Comparison of ENCODE assay signal across 1 cellular context in the genomic region with DNA sequence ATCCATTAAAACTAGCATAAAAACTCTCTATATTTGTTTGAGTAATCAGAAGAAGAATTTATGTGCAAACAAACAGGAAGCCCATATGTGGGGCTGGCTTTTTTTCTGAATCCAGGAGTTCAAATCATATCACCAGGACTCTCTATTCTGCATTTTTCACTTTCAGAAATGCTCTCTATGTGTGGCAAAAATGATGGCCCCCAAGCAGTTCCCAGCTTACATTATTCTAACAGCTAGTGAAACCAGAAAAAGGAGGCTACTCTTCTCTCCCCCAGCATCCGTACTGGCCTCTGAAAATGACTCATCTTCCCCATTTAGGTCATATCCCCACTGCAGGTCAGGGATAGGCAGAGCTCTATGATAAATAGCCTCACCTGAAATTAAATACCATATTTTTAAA.
TF ChIP-seq lines count a peak whose summit lies in the region.

No MANE protein-coding gene starts in this region.

TF ChIP-seq in GM12878, 131 proteins besides CTCF, POLR2A, EP300 and RAD21 (continued from another document and continues in another):
- TF ChIP-seq, protein P1, sequence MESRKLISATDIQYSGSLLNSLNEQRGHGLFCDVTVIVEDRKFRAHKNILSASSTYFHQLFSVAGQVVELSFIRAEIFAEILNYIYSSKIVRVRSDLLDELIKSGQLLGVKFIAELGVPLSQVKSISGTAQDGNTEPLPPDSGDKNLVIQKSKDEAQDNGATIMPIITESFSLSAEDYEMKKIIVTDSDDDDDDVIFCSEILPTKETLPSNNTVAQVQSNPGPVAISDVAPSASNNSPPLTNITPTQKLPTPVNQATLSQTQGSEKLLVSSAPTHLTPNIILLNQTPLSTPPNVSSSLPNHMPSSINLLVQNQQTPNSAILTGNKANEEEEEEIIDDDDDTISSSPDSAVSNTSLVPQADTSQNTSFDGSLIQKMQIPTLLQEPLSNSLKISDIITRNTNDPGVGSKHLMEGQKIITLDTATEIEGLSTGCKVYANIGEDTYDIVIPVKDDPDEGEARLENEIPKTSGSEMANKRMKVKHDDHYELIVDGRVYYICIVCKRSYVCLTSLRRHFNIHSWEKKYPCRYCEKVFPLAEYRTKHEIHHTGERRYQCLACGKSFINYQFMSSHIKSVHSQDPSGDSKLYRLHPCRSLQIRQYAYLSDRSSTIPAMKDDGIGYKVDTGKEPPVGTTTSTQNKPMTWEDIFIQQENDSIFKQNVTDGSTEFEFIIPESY (IDR thresholded peaks at IDR 0.05), result no peak
- TF ChIP-seq MXI1 (IDR thresholded peaks at IDR 0.05; ENCODE audit: low read depth, low read length), result no peak
- TF ChIP-seq SMAD5 (IDR thresholded peaks at IDR 0.05; ENCODE audit: low read depth), result no peak
- TF ChIP-seq, protein P2, sequence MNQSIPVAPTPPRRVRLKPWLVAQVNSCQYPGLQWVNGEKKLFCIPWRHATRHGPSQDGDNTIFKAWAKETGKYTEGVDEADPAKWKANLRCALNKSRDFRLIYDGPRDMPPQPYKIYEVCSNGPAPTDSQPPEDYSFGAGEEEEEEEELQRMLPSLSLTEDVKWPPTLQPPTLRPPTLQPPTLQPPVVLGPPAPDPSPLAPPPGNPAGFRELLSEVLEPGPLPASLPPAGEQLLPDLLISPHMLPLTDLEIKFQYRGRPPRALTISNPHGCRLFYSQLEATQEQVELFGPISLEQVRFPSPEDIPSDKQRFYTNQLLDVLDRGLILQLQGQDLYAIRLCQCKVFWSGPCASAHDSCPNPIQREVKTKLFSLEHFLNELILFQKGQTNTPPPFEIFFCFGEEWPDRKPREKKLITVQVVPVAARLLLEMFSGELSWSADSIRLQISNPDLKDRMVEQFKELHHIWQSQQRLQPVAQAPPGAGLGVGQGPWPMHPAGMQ (IDR thresholded peaks at IDR 0.05; ENCODE audit: borderline replicate concordance), result no peak
- TF ChIP-seq TCF7 (IDR thresholded peaks at IDR 0.05; ENCODE audit: borderline replicate concordance), result no peak
- TF ChIP-seq NFIC (IDR thresholded peaks at IDR 0.05; ENCODE audit: low read depth, low read length), result peak; percentile 94
- no peak for TF ChIP-seq RAD51 (IDR thresholded peaks at IDR 0.05)
- TF ChIP-seq SPI1 (IDR thresholded peaks at IDR 0.05; ENCODE audit: borderline replicate concordance, insufficient read depth, low read depth, low read length), result 0 out of 2 replicates have a peak, but pooled peaks have one; percentile 38
- TF ChIP-seq ASH2L (IDR thresholded peaks at IDR 0.05; ENCODE audit: borderline replicate concordance, low read depth), result no peak
- TF ChIP-seq CREB1 (IDR thresholded peaks at IDR 0.05; ENCODE audit: low read depth), result peak; percentile 61; the same call in 1 of the 2 replicates
- TF ChIP-seq IKZF1 (conservative IDR thresholded peaks at IDR 0.05), result peak; percentile 76; the same call in 1 of the 2 replicates
- TF ChIP-seq ZNF274 (IDR thresholded peaks at IDR 0.05; ENCODE audit: insufficient read depth, insufficient read length), result no peak
- TF ChIP-seq LARP7 (IDR thresholded peaks at IDR 0.05), result no peak
- no peak for TF ChIP-seq POLR2AphosphoS2 (IDR thresholded peaks at IDR 0.05; ENCODE audit: low read depth, low read length)
- TF ChIP-seq NR2F1 (conservative IDR thresholded peaks at IDR 0.05), result peak; percentile 75
- TF ChIP-seq, protein P3, sequence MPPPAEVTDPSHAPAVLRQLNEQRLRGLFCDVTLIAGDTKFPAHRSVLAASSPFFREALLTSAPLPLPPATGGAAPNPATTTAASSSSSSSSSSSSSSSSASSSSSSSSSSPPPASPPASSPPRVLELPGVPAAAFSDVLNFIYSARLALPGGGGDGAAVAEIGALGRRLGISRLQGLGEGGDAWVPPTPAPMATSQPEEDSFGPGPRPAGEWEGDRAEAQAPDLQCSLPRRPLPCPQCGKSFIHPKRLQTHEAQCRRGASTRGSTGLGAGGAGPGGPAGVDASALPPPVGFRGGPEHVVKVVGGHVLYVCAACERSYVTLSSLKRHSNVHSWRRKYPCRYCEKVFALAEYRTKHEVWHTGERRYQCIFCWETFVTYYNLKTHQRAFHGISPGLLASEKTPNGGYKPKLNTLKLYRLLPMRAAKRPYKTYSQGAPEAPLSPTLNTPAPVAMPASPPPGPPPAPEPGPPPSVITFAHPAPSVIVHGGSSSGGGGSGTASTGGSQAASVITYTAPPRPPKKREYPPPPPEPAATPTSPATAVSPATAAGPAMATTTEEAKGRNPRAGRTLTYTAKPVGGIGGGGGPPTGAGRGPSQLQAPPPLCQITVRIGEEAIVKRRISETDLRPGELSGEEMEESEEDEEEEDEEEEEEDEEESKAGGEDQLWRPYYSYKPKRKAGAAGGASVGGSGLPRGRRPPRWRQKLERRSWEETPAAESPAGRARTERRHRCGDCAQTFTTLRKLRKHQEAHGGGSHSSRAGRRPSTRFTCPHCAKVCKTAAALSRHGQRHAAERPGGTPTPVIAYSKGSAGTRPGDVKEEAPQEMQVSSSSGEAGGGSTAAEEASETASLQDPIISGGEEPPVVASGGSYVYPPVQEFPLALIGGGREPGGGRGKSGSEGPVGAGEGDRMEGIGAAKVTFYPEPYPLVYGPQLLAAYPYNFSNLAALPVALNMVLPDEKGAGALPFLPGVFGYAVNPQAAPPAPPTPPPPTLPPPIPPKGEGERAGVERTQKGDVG (CRISPR knock-in tag; IDR thresholded peaks at IDR 0.05), result no peak
- TF ChIP-seq, protein P4, sequence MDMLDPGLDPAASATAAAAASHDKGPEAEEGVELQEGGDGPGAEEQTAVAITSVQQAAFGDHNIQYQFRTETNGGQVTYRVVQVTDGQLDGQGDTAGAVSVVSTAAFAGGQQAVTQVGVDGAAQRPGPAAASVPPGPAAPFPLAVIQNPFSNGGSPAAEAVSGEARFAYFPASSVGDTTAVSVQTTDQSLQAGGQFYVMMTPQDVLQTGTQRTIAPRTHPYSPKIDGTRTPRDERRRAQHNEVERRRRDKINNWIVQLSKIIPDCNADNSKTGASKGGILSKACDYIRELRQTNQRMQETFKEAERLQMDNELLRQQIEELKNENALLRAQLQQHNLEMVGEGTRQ (IDR thresholded peaks at IDR 0.05; ENCODE audit: borderline replicate concordance, low read depth, low read length), result no peak
- TF ChIP-seq ZNF24 (IDR thresholded peaks at IDR 0.05), result peak; percentile 95
- TF ChIP-seq CBX3 (IDR thresholded peaks at IDR 0.05; ENCODE audit: borderline replicate concordance, low read depth), result no peak
- peak; percentile 71; the same call in 1 of the 2 replicates for TF ChIP-seq CREM (IDR thresholded peaks at IDR 0.05; ENCODE audit: low read depth)
- TF ChIP-seq MTA3 (IDR thresholded peaks at IDR 0.05; ENCODE audit: borderline replicate concordance, low read length), result peak; percentile 90; the same call in 1 of the 2 replicates
- TF ChIP-seq ZZZ3 (IDR thresholded peaks at IDR 0.05; ENCODE audit: control insufficient read depth, insufficient read length, low read depth), result no peak
- no peak for TF ChIP-seq SUPT20H (IDR thresholded peaks at IDR 0.05; ENCODE audit: borderline replicate concordance, control insufficient read depth, low read depth, low read length)
- no peak for TF ChIP-seq SMC3 (IDR thresholded peaks at IDR 0.05; ENCODE audit: borderline replicate concordance, low read length)
- TF ChIP-seq RELA (IDR thresholded peaks at IDR 0.05; ENCODE audit: borderline replicate concordance, partially characterized antibody), result no peak
- TF ChIP-seq BMI1 (IDR thresholded peaks at IDR 0.05; ENCODE audit: borderline replicate concordance), result no peak
- no peak for TF ChIP-seq RBBP5 (conservative IDR thresholded peaks at IDR 0.05)
- TF ChIP-seq ZBTB40 (IDR thresholded peaks at IDR 0.05; ENCODE audit: borderline replicate concordance), result no peak
- TF ChIP-seq ELK1 (IDR thresholded peaks at IDR 0.05; ENCODE audit: low read depth, low read length), result peak; percentile 68; the same call in 1 of the 2 replicates
- no peak for TF ChIP-seq SIX5 (IDR thresholded peaks at IDR 0.05; ENCODE audit: low read depth, low read length, severe bottlenecking)
- no peak for TF ChIP-seq KAT2A (conservative IDR thresholded peaks at IDR 0.05; ENCODE audit: control insufficient read depth, low read depth, low read length)
- peak; percentile 51; the same call in 1 of the 2 replicates for TF ChIP-seq TBL1XR1 (IDR thresholded peaks at IDR 0.05; ENCODE audit: low read depth, low read length)
- TF ChIP-seq CHD1 (IDR thresholded peaks at IDR 0.05; ENCODE audit: low read depth, low read length), result no peak
- no peak for TF ChIP-seq KLF5 (IDR thresholded peaks at IDR 0.05; ENCODE audit: partially characterized antibody)
- TF ChIP-seq ZNF687 (IDR thresholded peaks at IDR 0.05), result no peak
- TF ChIP-seq RB1 (IDR thresholded peaks at IDR 0.05; ENCODE audit: borderline replicate concordance), result no peak
- peak in 1 of 2 experiments; percentile 72; a peak in 1 of 3 replicates for TF ChIP-seq EGR1 (IDR thresholded peaks at IDR 0.05; ENCODE audit: borderline replicate concordance in 1 of 2, low read depth in 2 of 2, low read length in 2 of 2)
- TF ChIP-seq HCFC1 (IDR thresholded peaks at IDR 0.05; ENCODE audit: low read length), result no peak
- no peak; the same call in 1 of the 2 replicates for TF ChIP-seq RCOR1 (conservative IDR thresholded peaks at IDR 0.05; ENCODE audit: low read depth, low read length)
- TF ChIP-seq NBN (IDR thresholded peaks at IDR 0.05), result peak; percentile 41; the same call in 1 of the 2 replicates
- TF ChIP-seq CBFB (IDR thresholded peaks at IDR 0.05; ENCODE audit: low read depth), result no peak
